In the genomic region with DNA sequence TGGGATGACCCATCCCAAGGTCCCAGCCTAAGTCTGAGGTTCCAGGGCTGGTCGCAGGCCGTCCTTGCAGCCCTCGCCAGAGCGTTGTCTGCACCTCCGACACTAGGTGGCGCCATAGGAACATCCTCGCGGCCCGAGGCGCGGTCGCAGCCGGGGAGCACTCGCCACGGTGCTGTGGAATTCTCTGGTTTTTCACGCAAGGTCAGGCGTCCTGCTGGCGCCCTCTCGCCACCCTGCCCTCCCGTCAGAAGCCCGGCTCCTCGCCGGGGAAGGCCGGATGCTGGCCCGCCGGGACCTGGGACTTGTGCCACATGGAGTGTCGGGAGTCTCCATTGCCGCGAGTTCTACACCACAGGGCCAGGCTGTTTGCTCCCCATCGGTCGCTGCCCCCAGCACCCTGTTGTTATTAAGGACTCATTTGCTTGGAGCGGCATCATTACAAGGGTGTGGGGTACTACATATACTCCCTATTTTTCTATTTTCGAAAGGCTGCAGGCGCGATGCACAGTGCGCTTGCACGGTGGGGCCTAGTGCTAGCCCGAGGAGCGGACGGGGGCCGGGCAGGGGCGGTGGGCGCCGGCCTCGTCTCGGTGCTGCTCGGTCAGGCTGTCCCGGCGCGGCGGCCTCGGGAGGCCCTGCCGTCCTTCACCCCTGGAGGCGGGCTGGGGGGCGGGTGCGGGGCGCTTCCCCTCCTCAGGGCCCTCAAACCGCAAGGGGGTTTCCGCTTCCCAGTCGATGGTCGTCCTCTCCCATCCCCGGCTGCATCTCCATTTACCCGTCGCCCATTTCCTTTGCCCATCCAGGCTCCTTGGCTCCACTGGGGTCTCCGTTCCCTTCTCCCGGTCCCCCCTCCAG, we compare ENCODE assay signal across 1 cellular context.
TF ChIP-seq lines count a peak whose summit lies in the region.

No MANE protein-coding gene starts in this region.

TF ChIP-seq in GM12878, 131 proteins besides CTCF, POLR2A, EP300 and RAD21 (continued from another document and continues in another):
- TF ChIP-seq ZBTB40 (IDR thresholded peaks at IDR 0.05; ENCODE audit: borderline replicate concordance) (no peak), IKZF1 (conservative IDR thresholded peaks at IDR 0.05) (peak; percentile 77), POU2F2 (IDR thresholded peaks at IDR 0.05; ENCODE audit: borderline replicate concordance, low read depth, low read length) (peak; percentile 41; the same call in 1 of the 3 replicates), JUNB (IDR thresholded peaks at IDR 0.05) (no peak), NFXL1 (IDR thresholded peaks at IDR 0.05; ENCODE audit: borderline replicate concordance) (no peak), CEBPB (IDR thresholded peaks at IDR 0.05; ENCODE audit: borderline replicate concordance in 1 of 2, low read depth in 2 of 2, low read length in 2 of 2) (no peak), HDGF (IDR thresholded peaks at IDR 0.05) (no peak), EZH2 (IDR thresholded peaks at IDR 0.05; ENCODE audit: borderline replicate concordance, control insufficient read depth, low read depth, low read length) (no peak), GATAD2B (conservative IDR thresholded peaks at IDR 0.05; ENCODE audit: low read depth) (peak; percentile 71), RELA (IDR thresholded peaks at IDR 0.05; ENCODE audit: borderline replicate concordance, partially characterized antibody) (no peak), MXI1 (IDR thresholded peaks at IDR 0.05; ENCODE audit: low read depth, low read length) (no peak), MEF2B (IDR thresholded peaks at IDR 0.05; ENCODE audit: partially characterized antibody, poor library complexity, severe bottlenecking) (peak; percentile 29), PAX5 (IDR thresholded peaks at IDR 0.05; ENCODE audit: borderline replicate concordance, low read depth, low read length) (0 out of 2 replicates have a peak, but pooled peaks have one; percentile 59), USF2 (IDR thresholded peaks at IDR 0.05; ENCODE audit: borderline replicate concordance, low read depth, low read length) (no peak), LARP7 (IDR thresholded peaks at IDR 0.05) (peak; percentile 70), CHD4 (IDR thresholded peaks at IDR 0.05) (no peak), FOS (IDR thresholded peaks at IDR 0.05; ENCODE audit: borderline replicate concordance, extremely low read depth, insufficient read length) (no peak), ZBED1 (IDR thresholded peaks at IDR 0.05; ENCODE audit: borderline replicate concordance) (no peak), MYC (IDR thresholded peaks at IDR 0.05; ENCODE audit: insufficient read depth, insufficient read length, insufficient replicate concordance, low read length, severe bottlenecking) (peak; percentile 65), CBX5 (IDR thresholded peaks at IDR 0.05; ENCODE audit: low read depth) (no peak), BHLHE40 (IDR thresholded peaks at IDR 0.05; ENCODE audit: borderline replicate concordance in 1 of 2, low read depth in 2 of 2, low read length in 1 of 2) (peak in 1 of 2 experiments; percentile 42; a peak in 1 of 4 replicates), SMARCA5 (IDR thresholded peaks at IDR 0.05) (peak; percentile 57; the same call in 1 of the 2 replicates), NBN (IDR thresholded peaks at IDR 0.05) (peak; percentile 37; the same call in 1 of the 2 replicates), KAT2A (conservative IDR thresholded peaks at IDR 0.05; ENCODE audit: control insufficient read depth, low read depth, low read length) (no peak), SMC3 (IDR thresholded peaks at IDR 0.05; ENCODE audit: borderline replicate concordance, low read length) (peak; percentile 79; the same call in 1 of the 2 replicates), NFYA (IDR thresholded peaks at IDR 0.05; ENCODE audit: borderline replicate concordance, low read depth, low read length) (no peak), RUNX3 (IDR thresholded peaks at IDR 0.05; ENCODE audit: low read length) (peak; percentile 61), ZZZ3 (IDR thresholded peaks at IDR 0.05; ENCODE audit: control insufficient read depth, insufficient read length, low read depth) (no peak), NR2C2 (IDR thresholded peaks at IDR 0.05; ENCODE audit: borderline replicate concordance, control insufficient read depth, insufficient read length, low read depth) (no peak), PML (IDR thresholded peaks at IDR 0.05; ENCODE audit: low read length) (no peak), YY1 (IDR thresholded peaks at IDR 0.05; ENCODE audit: low read depth, low read length) (peak; percentile 54), RBBP5 (conservative IDR thresholded peaks at IDR 0.05) (no peak), ZSCAN29 (IDR thresholded peaks at IDR 0.05) (peak; percentile 71; the same call in 1 of the 2 replicates), DPF2 (IDR thresholded peaks at IDR 0.05) (peak; percentile 66; the same call in 1 of the 2 replicates), TCF3 (IDR thresholded peaks at IDR 0.05; ENCODE audit: borderline replicate concordance, insufficient read depth, low read depth, low read length) (no peak), RAD51 (IDR thresholded peaks at IDR 0.05) (no peak), ETV6 (conservative IDR thresholded peaks at IDR 0.05 in 1 of 2, IDR thresholded peaks at IDR 0.05 in 1 of 2; ENCODE audit: borderline replicate concordance in 1 of 2, low read depth in 1 of 2) (no peak), SMAD1 (IDR thresholded peaks at IDR 0.05; ENCODE audit: low read depth, partially characterized antibody) (no peak), RB1 (IDR thresholded peaks at IDR 0.05; ENCODE audit: borderline replicate concordance) (peak; percentile 72; the same call in 1 of the 2 replicates)
- TF ChIP-seq, protein P1, sequence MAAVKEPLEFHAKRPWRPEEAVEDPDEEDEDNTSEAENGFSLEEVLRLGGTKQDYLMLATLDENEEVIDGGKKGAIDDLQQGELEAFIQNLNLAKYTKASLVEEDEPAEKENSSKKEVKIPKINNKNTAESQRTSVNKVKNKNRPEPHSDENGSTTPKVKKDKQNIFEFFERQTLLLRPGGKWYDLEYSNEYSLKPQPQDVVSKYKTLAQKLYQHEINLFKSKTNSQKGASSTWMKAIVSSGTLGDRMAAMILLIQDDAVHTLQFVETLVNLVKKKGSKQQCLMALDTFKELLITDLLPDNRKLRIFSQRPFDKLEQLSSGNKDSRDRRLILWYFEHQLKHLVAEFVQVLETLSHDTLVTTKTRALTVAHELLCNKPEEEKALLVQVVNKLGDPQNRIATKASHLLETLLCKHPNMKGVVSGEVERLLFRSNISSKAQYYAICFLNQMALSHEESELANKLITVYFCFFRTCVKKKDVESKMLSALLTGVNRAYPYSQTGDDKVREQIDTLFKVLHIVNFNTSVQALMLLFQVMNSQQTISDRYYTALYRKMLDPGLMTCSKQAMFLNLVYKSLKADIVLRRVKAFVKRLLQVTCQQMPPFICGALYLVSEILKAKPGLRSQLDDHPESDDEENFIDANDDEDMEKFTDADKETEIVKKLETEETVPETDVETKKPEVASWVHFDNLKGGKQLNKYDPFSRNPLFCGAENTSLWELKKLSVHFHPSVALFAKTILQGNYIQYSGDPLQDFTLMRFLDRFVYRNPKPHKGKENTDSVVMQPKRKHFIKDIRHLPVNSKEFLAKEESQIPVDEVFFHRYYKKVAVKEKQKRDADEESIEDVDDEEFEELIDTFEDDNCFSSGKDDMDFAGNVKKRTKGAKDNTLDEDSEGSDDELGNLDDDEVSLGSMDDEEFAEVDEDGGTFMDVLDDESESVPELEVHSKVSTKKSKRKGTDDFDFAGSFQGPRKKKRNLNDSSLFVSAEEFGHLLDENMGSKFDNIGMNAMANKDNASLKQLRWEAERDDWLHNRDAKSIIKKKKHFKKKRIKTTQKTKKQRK (IDR thresholded peaks at IDR 0.05; ENCODE audit: low read depth, low read length), result no peak
- TF ChIP-seq, protein P2, sequence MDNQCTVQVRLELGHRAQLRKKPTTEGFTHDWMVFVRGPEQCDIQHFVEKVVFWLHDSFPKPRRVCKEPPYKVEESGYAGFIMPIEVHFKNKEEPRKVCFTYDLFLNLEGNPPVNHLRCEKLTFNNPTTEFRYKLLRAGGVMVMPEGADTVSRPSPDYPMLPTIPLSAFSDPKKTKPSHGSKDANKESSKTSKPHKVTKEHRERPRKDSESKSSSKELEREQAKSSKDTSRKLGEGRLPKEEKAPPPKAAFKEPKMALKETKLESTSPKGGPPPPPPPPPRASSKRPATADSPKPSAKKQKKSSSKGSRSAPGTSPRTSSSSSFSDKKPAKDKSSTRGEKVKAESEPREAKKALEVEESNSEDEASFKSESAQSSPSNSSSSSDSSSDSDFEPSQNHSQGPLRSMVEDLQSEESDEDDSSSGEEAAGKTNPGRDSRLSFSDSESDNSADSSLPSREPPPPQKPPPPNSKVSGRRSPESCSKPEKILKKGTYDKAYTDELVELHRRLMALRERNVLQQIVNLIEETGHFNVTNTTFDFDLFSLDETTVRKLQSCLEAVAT (IDR thresholded peaks at IDR 0.05), result 0 out of 2 replicates have a peak, but pooled peaks have one; percentile 18
- TF ChIP-seq, protein P3, sequence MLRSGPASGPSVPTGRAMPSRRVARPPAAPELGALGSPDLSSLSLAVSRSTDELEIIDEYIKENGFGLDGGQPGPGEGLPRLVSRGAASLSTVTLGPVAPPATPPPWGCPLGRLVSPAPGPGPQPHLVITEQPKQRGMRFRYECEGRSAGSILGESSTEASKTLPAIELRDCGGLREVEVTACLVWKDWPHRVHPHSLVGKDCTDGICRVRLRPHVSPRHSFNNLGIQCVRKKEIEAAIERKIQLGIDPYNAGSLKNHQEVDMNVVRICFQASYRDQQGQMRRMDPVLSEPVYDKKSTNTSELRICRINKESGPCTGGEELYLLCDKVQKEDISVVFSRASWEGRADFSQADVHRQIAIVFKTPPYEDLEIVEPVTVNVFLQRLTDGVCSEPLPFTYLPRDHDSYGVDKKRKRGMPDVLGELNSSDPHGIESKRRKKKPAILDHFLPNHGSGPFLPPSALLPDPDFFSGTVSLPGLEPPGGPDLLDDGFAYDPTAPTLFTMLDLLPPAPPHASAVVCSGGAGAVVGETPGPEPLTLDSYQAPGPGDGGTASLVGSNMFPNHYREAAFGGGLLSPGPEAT (IDR thresholded peaks at IDR 0.05; ENCODE audit: low read depth), result 0 out of 2 replicates have a peak, but pooled peaks have one; percentile 12
- TF ChIP-seq, protein P4, sequence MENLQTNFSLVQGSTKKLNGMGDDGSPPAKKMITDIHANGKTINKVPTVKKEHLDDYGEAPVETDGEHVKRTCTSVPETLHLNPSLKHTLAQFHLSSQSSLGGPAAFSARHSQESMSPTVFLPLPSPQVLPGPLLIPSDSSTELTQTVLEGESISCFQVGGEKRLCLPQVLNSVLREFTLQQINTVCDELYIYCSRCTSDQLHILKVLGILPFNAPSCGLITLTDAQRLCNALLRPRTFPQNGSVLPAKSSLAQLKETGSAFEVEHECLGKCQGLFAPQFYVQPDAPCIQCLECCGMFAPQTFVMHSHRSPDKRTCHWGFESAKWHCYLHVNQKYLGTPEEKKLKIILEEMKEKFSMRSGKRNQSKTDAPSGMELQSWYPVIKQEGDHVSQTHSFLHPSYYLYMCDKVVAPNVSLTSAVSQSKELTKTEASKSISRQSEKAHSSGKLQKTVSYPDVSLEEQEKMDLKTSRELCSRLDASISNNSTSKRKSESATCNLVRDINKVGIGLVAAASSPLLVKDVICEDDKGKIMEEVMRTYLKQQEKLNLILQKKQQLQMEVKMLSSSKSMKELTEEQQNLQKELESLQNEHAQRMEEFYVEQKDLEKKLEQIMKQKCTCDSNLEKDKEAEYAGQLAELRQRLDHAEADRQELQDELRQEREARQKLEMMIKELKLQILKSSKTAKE (IDR thresholded peaks at IDR 0.05; ENCODE audit: low read depth, poor library complexity, severe bottlenecking), result no peak
- TF ChIP-seq, protein P5, sequence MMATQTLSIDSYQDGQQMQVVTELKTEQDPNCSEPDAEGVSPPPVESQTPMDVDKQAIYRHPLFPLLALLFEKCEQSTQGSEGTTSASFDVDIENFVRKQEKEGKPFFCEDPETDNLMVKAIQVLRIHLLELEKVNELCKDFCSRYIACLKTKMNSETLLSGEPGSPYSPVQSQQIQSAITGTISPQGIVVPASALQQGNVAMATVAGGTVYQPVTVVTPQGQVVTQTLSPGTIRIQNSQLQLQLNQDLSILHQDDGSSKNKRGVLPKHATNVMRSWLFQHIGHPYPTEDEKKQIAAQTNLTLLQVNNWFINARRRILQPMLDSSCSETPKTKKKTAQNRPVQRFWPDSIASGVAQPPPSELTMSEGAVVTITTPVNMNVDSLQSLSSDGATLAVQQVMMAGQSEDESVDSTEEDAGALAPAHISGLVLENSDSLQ (IDR thresholded peaks at IDR 0.05), result no peak
- TF ChIP-seq, protein P6, sequence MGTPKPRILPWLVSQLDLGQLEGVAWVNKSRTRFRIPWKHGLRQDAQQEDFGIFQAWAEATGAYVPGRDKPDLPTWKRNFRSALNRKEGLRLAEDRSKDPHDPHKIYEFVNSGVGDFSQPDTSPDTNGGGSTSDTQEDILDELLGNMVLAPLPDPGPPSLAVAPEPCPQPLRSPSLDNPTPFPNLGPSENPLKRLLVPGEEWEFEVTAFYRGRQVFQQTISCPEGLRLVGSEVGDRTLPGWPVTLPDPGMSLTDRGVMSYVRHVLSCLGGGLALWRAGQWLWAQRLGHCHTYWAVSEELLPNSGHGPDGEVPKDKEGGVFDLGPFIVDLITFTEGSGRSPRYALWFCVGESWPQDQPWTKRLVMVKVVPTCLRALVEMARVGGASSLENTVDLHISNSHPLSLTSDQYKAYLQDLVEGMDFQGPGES (IDR thresholded peaks at IDR 0.05), result peak; percentile 35; the same call in 1 of the 2 replicates
